Comparison of ENCODE assay signal across 20 cellular contexts in the genomic region with DNA sequence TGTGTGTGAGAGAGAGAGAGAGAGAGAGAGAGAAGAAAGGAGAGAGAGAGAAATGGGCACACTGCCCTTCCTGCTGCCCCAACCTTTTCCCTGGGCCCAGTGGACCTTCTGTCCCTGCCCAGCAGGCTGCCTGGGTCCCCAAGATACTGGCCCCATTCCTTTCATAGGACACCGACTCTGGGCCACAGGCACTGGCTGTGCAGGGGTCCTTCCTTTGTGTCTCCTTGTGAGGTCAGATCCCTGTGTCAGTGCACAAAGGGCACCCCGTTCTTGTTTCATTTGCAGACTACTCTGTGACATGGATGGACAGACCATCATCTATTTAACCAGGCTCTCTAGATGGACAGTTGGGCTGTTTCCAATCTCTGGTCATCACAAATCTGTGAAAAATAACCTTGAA. TPM values are rescaled to one million over a fixed set of nuclear protein-coding genes. Genes with fewer than 3 reads are reported as not detected.
DNase-seq lines count a peak whose midpoint lies in the region; ATAC-seq and TF ChIP-seq lines count a peak whose summit lies in the region.
"Had no signal": no experiment of that assay in that cellular context is flagged by ENCODE, and none has a peak within 500 bp of the region (broad histone marks: within the 10 kb centered on the region; RNA-seq: fewer than 3 reads in every experiment).

No MANE protein-coding gene starts in this region.

- peaks cover 23 to 69% (median 63%) of the 10 kb centered on the region in 4 donors for H3K4me1 Mint-ChIP-seq in naive thymus-derived CD8-positive, alpha-beta T cell

- H3K9me3 Mint-ChIP-seq in naive thymus-derived CD8-positive, alpha-beta T cell: no peaks in the 10 kb centered on the region
- H3K9me3 Mint-ChIP-seq: activated T-cell treated with anti-CD3 and anti-CD28 coated beads, Interleukin-2, amount 50 U/mL, for 4 hours; memory B cell; naive B cell; WTC11 had no signal

- no peak for ATAC-seq in naive thymus-derived CD8-positive, alpha-beta T cell
- ATAC-seq in GM21381 (IDR thresholded peaks at IDR 0.05; ENCODE audit: unreplicated experiment): no peak
- no peak for ATAC-seq in HG03196 (IDR thresholded peaks at IDR 0.05; ENCODE audit: unreplicated experiment)
- ATAC-seq: activated T-cell treated with anti-CD3 and anti-CD28 coated beads, Interleukin-2, amount 50 U/mL, for 4 hours had no signal

- H3K4me3 Mint-ChIP-seq in naive thymus-derived CD8-positive, alpha-beta T cell: peak overlapping the region in 1 of 10 donors; percentile 15
- H3K4me3 Mint-ChIP-seq: activated T-cell treated with anti-CD3 and anti-CD28 coated beads, Interleukin-2, amount 50 U/mL, for 4 hours; memory B cell; WTC11 had no signal

- no peaks in the 10 kb centered on the region for H3K36me3 Mint-ChIP-seq in naive thymus-derived CD8-positive, alpha-beta T cell
- H3K36me3 Mint-ChIP-seq: memory B cell, naive B cell, WTC11 had no signal

- POLR2A ChIA-PET in naive thymus-derived CD8-positive, alpha-beta T cell (lab: Charles Lee): interaction anchor here (4.2 kb wide), 1 partner anchor 40 kb away, joined by 21 read pairs; no protein-coding TSS in a partner anchor

- TF ChIP-seq CTCF in GM20000 (IDR thresholded peaks at IDR 0.05; ENCODE audit: extremely low read depth, missing control alignments): no peak
- TF ChIP-seq CTCF in foreskin fibroblast (IDR thresholded peaks at IDR 0.05; ENCODE audit: low read depth, low read length): no peak

- peak; percentile 2 for DNase-seq in AG08396 (ENCODE audit: low spot score)
- peak; percentile 2 for DNase-seq in GM20000 (ENCODE audit: low spot score)
- peak; percentile 32 for DNase-seq in cerebellar cortex (ENCODE audit: low spot score)
- no peak for DNase-seq in naive thymus-derived CD8-positive, alpha-beta T cell
- DNase-seq in NCI-H1417 treated with DMSO at 0.1 percent for 48 hours (lab: John Stamatoyannopoulos, UW): no peak
- no peak for DNase-seq in foreskin fibroblast
- DNase-seq: activated naive CD4-positive, alpha-beta T cell treated with anti-CD3 and anti-CD28 coated beads, Interleukin-2, amount 50 U/mL, for 16 hours; activated T-cell treated with anti-CD3 and anti-CD28 coated beads, Interleukin-2, amount 50 U/mL, for 4 hours; naive B cell; SHP77 treated with DMSO at 0.1 percent for 48 hours; stimulated activated CD4-positive, alpha-beta T cell treated with anti-CD3 and anti-CD28 coated beads, Interleukin-4, amount 100 ng/mL, for 4 hours had no signal

- peak overlapping the region in 9 of 10 donors; percentile 7 to 87 (median 70) for H3K27ac Mint-ChIP-seq in naive thymus-derived CD8-positive, alpha-beta T cell
- H3K27ac Mint-ChIP-seq: memory B cell had no signal

- no peak overlapping the region for H3K4me3 ChIP-seq in foreskin fibroblast (ENCODE audit: low read depth in 1 of 2, low read length in 2 of 2)
- H3K4me3 ChIP-seq: coronary artery, hepatocyte, prostate gland, skin epidermis, thoracic aorta had no signal

- peaks cover 0 to 2% (median 0%) of the 10 kb centered on the region in 5 donors for H3K27me3 Mint-ChIP-seq in naive thymus-derived CD8-positive, alpha-beta T cell
- H3K27me3 Mint-ChIP-seq: naive B cell had no signal

RNA-seq across cellular contexts. Expression of a gene that starts 21.3 kb away (rescaled TPM):
- total RNA-seq in naive thymus-derived CD8-positive, alpha-beta T cell: 100 to 1,000 TPM; 240 to 244 TPM
- polyA plus RNA-seq in naive thymus-derived CD8-positive, alpha-beta T cell: 100 to 1,000 TPM in 1 of 3 donors, 10 to 100 TPM in 2; 70.1 to 102 (median 93.7) TPM

Comparison
In these comparisons a context has a peak if more than half of its experiments do, and no peak if none do; other contexts are left out.
1. DNase-seq: peak in AG08396 (single experiment), GM20000 (single experiment) and cerebellar cortex (single experiment); none in naive thymus-derived CD8-positive, alpha-beta T cell (0 of 10), NCI-H1417 treated with DMSO at 0.1 percent for 48 hours (single experiment) and foreskin fibroblast (0 of 2).